4 cellular contexts compared by ENCODE assay signal in genomic region chr9:135774794-135775525, GRCh38.
TF ChIP-seq lines count a peak whose summit lies in the region.

No MANE protein-coding gene starts in this region.

TF ChIP-seq in A549, 52 proteins besides CTCF, POLR2A, EP300 and RAD21 (continues in another document):
- TF ChIP-seq, protein P1, sequence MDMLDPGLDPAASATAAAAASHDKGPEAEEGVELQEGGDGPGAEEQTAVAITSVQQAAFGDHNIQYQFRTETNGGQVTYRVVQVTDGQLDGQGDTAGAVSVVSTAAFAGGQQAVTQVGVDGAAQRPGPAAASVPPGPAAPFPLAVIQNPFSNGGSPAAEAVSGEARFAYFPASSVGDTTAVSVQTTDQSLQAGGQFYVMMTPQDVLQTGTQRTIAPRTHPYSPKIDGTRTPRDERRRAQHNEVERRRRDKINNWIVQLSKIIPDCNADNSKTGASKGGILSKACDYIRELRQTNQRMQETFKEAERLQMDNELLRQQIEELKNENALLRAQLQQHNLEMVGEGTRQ (IDR thresholded peaks at IDR 0.05): no peak
- TF ChIP-seq JUNB (IDR thresholded peaks at IDR 0.05): no peak
- no peak for TF ChIP-seq MAX (IDR thresholded peaks at IDR 0.05)
- TF ChIP-seq, protein P2, sequence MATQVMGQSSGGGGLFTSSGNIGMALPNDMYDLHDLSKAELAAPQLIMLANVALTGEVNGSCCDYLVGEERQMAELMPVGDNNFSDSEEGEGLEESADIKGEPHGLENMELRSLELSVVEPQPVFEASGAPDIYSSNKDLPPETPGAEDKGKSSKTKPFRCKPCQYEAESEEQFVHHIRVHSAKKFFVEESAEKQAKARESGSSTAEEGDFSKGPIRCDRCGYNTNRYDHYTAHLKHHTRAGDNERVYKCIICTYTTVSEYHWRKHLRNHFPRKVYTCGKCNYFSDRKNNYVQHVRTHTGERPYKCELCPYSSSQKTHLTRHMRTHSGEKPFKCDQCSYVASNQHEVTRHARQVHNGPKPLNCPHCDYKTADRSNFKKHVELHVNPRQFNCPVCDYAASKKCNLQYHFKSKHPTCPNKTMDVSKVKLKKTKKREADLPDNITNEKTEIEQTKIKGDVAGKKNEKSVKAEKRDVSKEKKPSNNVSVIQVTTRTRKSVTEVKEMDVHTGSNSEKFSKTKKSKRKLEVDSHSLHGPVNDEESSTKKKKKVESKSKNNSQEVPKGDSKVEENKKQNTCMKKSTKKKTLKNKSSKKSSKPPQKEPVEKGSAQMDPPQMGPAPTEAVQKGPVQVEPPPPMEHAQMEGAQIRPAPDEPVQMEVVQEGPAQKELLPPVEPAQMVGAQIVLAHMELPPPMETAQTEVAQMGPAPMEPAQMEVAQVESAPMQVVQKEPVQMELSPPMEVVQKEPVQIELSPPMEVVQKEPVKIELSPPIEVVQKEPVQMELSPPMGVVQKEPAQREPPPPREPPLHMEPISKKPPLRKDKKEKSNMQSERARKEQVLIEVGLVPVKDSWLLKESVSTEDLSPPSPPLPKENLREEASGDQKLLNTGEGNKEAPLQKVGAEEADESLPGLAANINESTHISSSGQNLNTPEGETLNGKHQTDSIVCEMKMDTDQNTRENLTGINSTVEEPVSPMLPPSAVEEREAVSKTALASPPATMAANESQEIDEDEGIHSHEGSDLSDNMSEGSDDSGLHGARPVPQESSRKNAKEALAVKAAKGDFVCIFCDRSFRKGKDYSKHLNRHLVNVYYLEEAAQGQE (IDR thresholded peaks at IDR 0.05): no peak
- TF ChIP-seq HMGXB4 (CRISPR knock-in tag; IDR thresholded peaks at IDR 0.05; ENCODE audit: borderline replicate concordance): no peak

TF ChIP-seq in IMR-90, 13 proteins besides CTCF, POLR2A, EP300 and RAD21:
- TF ChIP-seq RFX5 (IDR thresholded peaks at IDR 0.05; ENCODE audit: low read depth, low read length) (no peak), CEBPB (IDR thresholded peaks at IDR 0.05; ENCODE audit: low read depth, low read length) (no peak), MAZ (IDR thresholded peaks at IDR 0.05; ENCODE audit: borderline replicate concordance, low read depth, low read length) (no peak), RCOR1 (IDR thresholded peaks at IDR 0.05; ENCODE audit: insufficient replicate concordance, low read length) (no peak), FOS (IDR thresholded peaks at IDR 0.05; ENCODE audit: low read depth, low read length) (no peak), BHLHE40 (IDR thresholded peaks at IDR 0.05; ENCODE audit: low read depth, low read length) (no peak), NFE2L2 (IDR thresholded peaks at IDR 0.05; ENCODE audit: low read depth, low read length) (no peak), ELK1 (IDR thresholded peaks at IDR 0.05; ENCODE audit: borderline replicate concordance, low read depth, low read length) (no peak), MXI1 (IDR thresholded peaks at IDR 0.05; ENCODE audit: borderline replicate concordance, low read depth, low read length) (no peak), SMC3 (IDR thresholded peaks at IDR 0.05; ENCODE audit: low read depth, low read length) (no peak), MAFK (IDR thresholded peaks at IDR 0.05; ENCODE audit: low read depth, low read length) (no peak), CHD1 (IDR thresholded peaks at IDR 0.05; ENCODE audit: low read depth, low read length) (no peak)
- TF ChIP-seq, protein P1 (IDR thresholded peaks at IDR 0.05; ENCODE audit: low read depth, low read length): no peak
TF ChIP-seq in IMR-90: peak in this region for 0.

TF ChIP-seq in H1, 55 proteins besides CTCF, POLR2A, EP300 and RAD21:
- TF ChIP-seq GABPA (IDR thresholded peaks at IDR 0.05; ENCODE audit: borderline replicate concordance, insufficient read depth, low read length): 0 out of 2 replicates have a peak, but pooled peaks have one; percentile 17
- no peak for TF ChIP-seq SP2 (IDR thresholded peaks at IDR 0.05; ENCODE audit: low read length)
- TF ChIP-seq CEBPB (IDR thresholded peaks at IDR 0.05; ENCODE audit: low read depth, low read length): no peak
- TF ChIP-seq SRF (IDR thresholded peaks at IDR 0.05; ENCODE audit: low read depth, low read length): no peak

TF ChIP-seq in GM12891, 5 proteins besides CTCF, POLR2A, EP300 and RAD21:
- TF ChIP-seq TAF1 (IDR thresholded peaks at IDR 0.05; ENCODE audit: low read depth, low read length) (no peak), SPI1 (IDR thresholded peaks at IDR 0.05; ENCODE audit: low read depth, low read length) (no peak), POU2F2 (IDR thresholded peaks at IDR 0.05; ENCODE audit: low read depth, low read length) (no peak), POLR2AphosphoS5 (IDR thresholded peaks at IDR 0.05; ENCODE audit: low read depth, low read length) (no peak), PAX5 (IDR thresholded peaks at IDR 0.05; ENCODE audit: insufficient read depth, low read length, severe bottlenecking) (no peak)
